8 cellular contexts compared by ENCODE assay signal in the genomic region with DNA sequence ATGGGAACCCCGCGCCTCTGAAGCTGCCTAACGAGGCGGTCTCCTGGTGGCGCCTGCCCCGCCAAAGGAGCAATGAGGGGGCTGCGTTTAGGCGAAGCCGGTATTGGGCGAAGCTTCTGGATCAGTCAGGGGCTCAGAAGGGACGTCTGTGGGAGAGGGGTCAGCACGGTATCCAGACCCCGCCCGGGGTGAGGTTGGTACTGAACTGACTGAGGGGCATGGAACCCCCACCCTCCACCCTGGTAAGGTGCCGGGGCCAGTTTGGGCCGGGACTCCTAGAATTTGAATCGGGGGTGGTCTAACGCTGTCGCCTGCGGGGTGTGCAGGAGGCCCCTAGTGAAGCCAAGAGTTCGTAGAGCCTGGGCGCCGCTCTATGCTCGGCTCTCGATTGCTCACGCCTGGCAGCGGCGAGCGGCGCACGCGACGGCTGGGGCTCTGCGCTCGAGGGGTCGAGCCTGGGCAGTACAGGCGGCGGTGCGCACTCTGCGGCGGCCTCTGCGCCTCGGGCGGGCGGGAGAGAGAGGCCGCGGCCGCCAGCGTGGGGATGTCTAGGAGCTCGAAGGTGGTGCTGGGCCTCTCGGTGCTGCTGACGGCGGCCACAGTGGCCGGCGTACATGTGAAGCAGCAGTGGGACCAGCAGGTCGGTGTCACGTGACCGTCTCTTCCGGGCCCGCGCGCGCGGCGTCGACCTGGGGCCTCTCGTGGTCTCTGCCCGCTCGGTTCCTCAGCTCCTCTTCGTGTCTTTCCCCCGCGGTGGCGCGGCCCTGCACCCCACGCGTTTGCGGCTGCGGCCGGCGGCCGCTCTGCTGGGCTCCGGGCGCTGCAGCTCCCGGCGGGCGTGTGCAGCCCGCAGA. TPM values are rescaled to one million over a fixed set of nuclear protein-coding genes. Genes with fewer than 3 reads are reported as not detected.
DNase-seq lines count a peak whose midpoint lies in the region; ATAC-seq and FAIRE-seq lines count a peak whose summit lies in the region.

Gene KAT14, plus strand, starts transcription at position 452 of the 854 bp plus-strand sequence. CDS start 4,798 bp downstream, outside the sequence.
Gene PET117, plus strand, starts transcription at position 452 of the 854 bp plus-strand sequence. Its CDS starts 93 bp downstream, at position 545.

- no peaks in the 10 kb centered on the region for H3K9me3 ChIP-seq in right cardiac atrium (ENCODE audit: control insufficient read depth, low read length)

- no peak for FAIRE-seq in urothelium cell line (lab: Jason Lieb, UNC)

- ATAC-seq in GM18498 (IDR thresholded peaks at IDR 0.05; ENCODE audit: unreplicated experiment): peak; percentile 88
- peak; percentile 80 for ATAC-seq in HG02852 (IDR thresholded peaks at IDR 0.05; ENCODE audit: unreplicated experiment)
- peak; percentile 99 for ATAC-seq in right cardiac atrium

- H3K27me3 ChIP-seq in right cardiac atrium (ENCODE audit: control insufficient read depth, insufficient read depth): no peaks in the 10 kb centered on the region

- under 1% methylated on average over 87 of the region's 87 CpGs for WGBS in right cardiac atrium

- H3K27ac ChIP-seq in angular gyrus (ENCODE audit: low read depth, low read length) (peak within 1 kb of the TSS; percentile 81), right cardiac atrium (ENCODE audit: low read length) (peak within 1 kb of the TSS; percentile 93)

- peak within 1 kb of the TSS; percentile 98 for H3K4me3 ChIP-seq in right cardiac atrium (ENCODE audit: low read length)

- intact Hi-C loops in right cardiac atrium (cut with DNase I): no loop called here

- peak; percentile 71 for DNase-seq in NCI-H146 treated with DMSO at 0.1 percent for 48 hours (lab: John Stamatoyannopoulos, UW; ENCODE audit: unreplicated experiment)
- peak; percentile 75 to 97 (median 85) for DNase-seq in T-helper 2 cell
- DNase-seq in right cardiac atrium: peak; percentile 93 to 97 (median 96)
- peak; percentile 74 for DNase-seq in pulmonary artery endothelial cell (ENCODE audit: low read depth, low spot score)
- DNase-seq in urothelium cell line (ENCODE audit: low spot score): peak; percentile 92

- H3K4me1 ChIP-seq in right cardiac atrium (ENCODE audit: control insufficient read depth, insufficient read depth, low read length): no peaks in the 10 kb centered on the region

RNA-seq across cellular contexts. Expression of gene KAT14, which starts in this region (rescaled TPM):
- total RNA-seq in right cardiac atrium: 10 to 100 TPM in 3 of 4 donors, 1 to 10 TPM in 1; 9.0 to 14.5 (median 13.4) TPM
- 7.3 TPM for polyA plus RNA-seq in right cardiac atrium
- 10.4 and 11.5 TPM in 2 replicates for total RNA-seq in pulmonary artery endothelial cell

RNA-seq across cellular contexts. Expression of gene PET117, which starts in this region (rescaled TPM):
- total RNA-seq in right cardiac atrium (10 to 100 TPM in 2 of 4 donors, 1 to 10 TPM in 2; 9.4 to 10.9 (median 10.1) TPM), pulmonary artery endothelial cell (10.2 and 11.8 TPM in 2 replicates)
- polyA plus RNA-seq in right cardiac atrium: 11.4 TPM

Comparison
In these comparisons a context has a peak if more than half of its experiments do, and no peak if none do; other contexts are left out.
1. Peak in every context shown above with its lines: DNase-seq, ATAC-seq, H3K4me3 ChIP-seq and H3K27ac ChIP-seq.